8 cellular contexts compared by ENCODE assay signal in the genomic region with DNA sequence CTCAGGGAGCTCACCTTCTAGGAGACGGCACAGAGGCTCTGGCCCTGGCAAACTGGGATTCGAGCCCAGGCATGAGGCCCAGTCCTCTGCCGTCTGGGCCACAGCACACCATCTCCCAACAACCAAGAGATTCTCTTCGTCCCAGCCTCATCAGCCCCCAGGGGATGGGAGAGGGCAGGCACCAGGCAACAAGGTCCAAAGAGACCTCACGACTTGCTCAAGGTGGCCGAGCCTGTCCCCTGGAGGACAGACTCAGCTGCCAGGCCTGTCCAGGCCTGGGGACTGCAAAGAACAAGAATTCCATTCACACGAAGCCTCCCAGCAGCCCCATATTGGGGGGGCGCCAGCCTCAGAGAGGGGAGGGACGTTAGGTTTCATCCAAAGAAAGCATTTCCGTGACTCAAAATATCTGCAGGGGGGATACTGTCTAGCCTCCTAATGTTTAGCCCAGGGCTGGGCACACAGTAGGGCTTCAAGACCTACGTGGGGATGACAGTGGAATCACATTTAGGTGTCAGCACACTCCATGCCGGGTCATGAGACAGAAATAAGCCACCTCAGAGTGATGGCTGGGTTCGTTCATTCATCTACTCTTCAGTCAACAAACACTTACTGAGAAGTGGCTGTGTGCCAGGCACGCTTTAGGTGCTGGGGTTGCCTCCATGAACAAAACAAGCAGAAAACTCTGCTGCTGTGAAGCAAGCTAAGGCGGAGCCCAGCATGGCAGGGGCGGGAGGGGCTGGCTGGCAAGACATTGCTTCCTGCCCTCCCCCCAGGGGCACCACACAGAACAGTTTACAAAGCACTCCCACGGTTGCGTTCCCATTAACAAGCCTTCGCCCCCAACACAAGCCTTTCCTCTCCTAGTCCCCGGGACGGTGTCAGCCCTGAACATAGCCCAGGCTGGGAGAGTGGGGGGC. TPM values are rescaled to one million over a fixed set of nuclear protein-coding genes. Genes with fewer than 3 reads are reported as not detected.
A peak's percentile ranks its signal among the peaks of the same experiment; 100 is the strongest.
DNase-seq lines count a peak whose midpoint lies in the region; ATAC-seq and TF ChIP-seq lines count a peak whose summit lies in the region.

No MANE protein-coding gene starts in this region.

- TF ChIP-seq POLR2A in prostate gland (IDR thresholded peaks at IDR 0.05), result no peak

- TF ChIP-seq CTCF in brain (conservative IDR thresholded peaks at IDR 0.05), result no peak
- no peak for TF ChIP-seq CTCF in prostate gland (IDR thresholded peaks at IDR 0.05)

- DNase-seq in T follicular helper cell (ENCODE audit: low read depth), result peak; percentile 84
- peak; percentile 44 for DNase-seq in prostate gland (ENCODE audit: low spot score)
- no peak for DNase-seq in AG08395 (ENCODE audit: low spot score)

- H3K9me3 ChIP-seq in prostate gland, result no peaks in the 10 kb centered on the region

- H3K4me1 ChIP-seq in prostate gland (replicated peaks), result peaks cover 11% of the 10 kb centered on the region

- intact Hi-C loops in prostate gland (cut with DNase I), result no loop called here

- H3K36me3 Mint-ChIP-seq in IgD-negative memory B cell (peaks cover 1% of the 10 kb centered on the region), brain (no peaks in the 10 kb centered on the region)

- 46% methylated on average over 21 of the region's 21 CpGs for WGBS in prostate gland

- ATAC-seq in GM21717 (IDR thresholded peaks at IDR 0.05; ENCODE audit: unreplicated experiment) (no peak), HG03280 (IDR thresholded peaks at IDR 0.05; ENCODE audit: unreplicated experiment) (no peak), GM21529 (IDR thresholded peaks at IDR 0.05; ENCODE audit: unreplicated experiment) (no peak)

- H3K27ac Mint-ChIP-seq in IgD-negative memory B cell (peak overlapping the region; percentile 89 to 96 (median 91)), brain (peak overlapping the region; percentile 57 to 86 (median 78))

- H3K4me3 Mint-ChIP-seq in IgD-negative memory B cell (peak overlapping the region; percentile 80 to 93 (median 92)), brain (peak overlapping the region; percentile 37 to 76 (median 64))

- H3K4me1 Mint-ChIP-seq in IgD-negative memory B cell (peaks cover 37 to 53% (median 52%) of the 10 kb centered on the region in 3 donors), brain (peaks cover 34% of the 10 kb centered on the region)

- H3K4me3 ChIP-seq in prostate gland, result no peak overlapping the region

- H3K27me3 Mint-ChIP-seq in IgD-negative memory B cell (peaks cover 3% of the 10 kb centered on the region), brain (peaks cover 44% of the 10 kb centered on the region)

- H3K36me3 ChIP-seq in prostate gland, result no peaks in the 10 kb centered on the region

- H3K9me3 Mint-ChIP-seq in IgD-negative memory B cell (no peaks in the 10 kb centered on the region), brain (peaks cover 0 to 3% (median 0%) of the 10 kb centered on the region in 5 experiments)

- H3K27ac ChIP-seq in prostate gland, result no peak overlapping the region

- no peaks in the 10 kb centered on the region for H3K27me3 ChIP-seq in prostate gland (replicated peaks; ENCODE audit: insufficient read depth)

RNA-seq across cellular contexts. Expression of gene CARNS1, which starts 1.2 kb away (rescaled TPM):
- polyA plus RNA-seq in IgD-negative memory B cell, result 2.4 TPM
- 68.5 TPM for polyA plus RNA-seq in brain (ENCODE audit: insufficient read depth, low read depth, low replicate concordance)
- 1 to 10 TPM in 1 of 2 donors, under 1 TPM in 1; 0.91 to 1.0 TPM for total RNA-seq in prostate gland

RNA-seq across cellular contexts. Expression of gene RPS6KB2, which starts 11.6 kb away (rescaled TPM):
- polyA plus RNA-seq in IgD-negative memory B cell (65.1 TPM), brain (ENCODE audit: insufficient read depth, low read depth, low replicate concordance) (30.9 TPM)
- total RNA-seq in prostate gland, result 10 to 100 TPM; 54.5 to 72.9 TPM

RNA-seq across cellular contexts. Expression of gene TBC1D10C, which starts 12.8 kb away (rescaled TPM):
- polyA plus RNA-seq in IgD-negative memory B cell, result 341 TPM
- polyA plus RNA-seq in brain (ENCODE audit: insufficient read depth, low read depth, low replicate concordance), result 0.29 TPM
- total RNA-seq in prostate gland, result 1 to 10 TPM; 3.7 to 6.5 TPM

RNA-seq across cellular contexts. Expression of gene PPP1CA, which starts 15.0 kb away (rescaled TPM):
- polyA plus RNA-seq in IgD-negative memory B cell (546 TPM), brain (ENCODE audit: insufficient read depth, low read depth, low replicate concordance) (231 TPM)
- total RNA-seq in prostate gland, result 100 to 1,000 TPM; 168 to 215 TPM

RNA-seq across cellular contexts. Expression of gene PTPRCAP, which starts 20.8 kb away (rescaled TPM):
- polyA plus RNA-seq in IgD-negative memory B cell, result 1,093 TPM
- polyA plus RNA-seq in brain (ENCODE audit: insufficient read depth, low read depth, low replicate concordance), result 2.7 TPM
- 1 to 10 TPM; 2.9 to 5.9 TPM for total RNA-seq in prostate gland

Comparison
In these comparisons a context has a peak if more than half of its experiments do, and no peak if none do; other contexts are left out.
1. RNA of gene CARNS1, which starts 1.2 kb away (polyA plus RNA-seq): 68.5 TPM in brain (single experiment); 2.4 TPM in IgD-negative memory B cell (single experiment); every median in the first group is over 10 times any median in the second.
2. RNA of gene TBC1D10C, which starts 12.8 kb away (polyA plus RNA-seq): 341 TPM in IgD-negative memory B cell (single experiment); 0.29 TPM in brain (single experiment); every median in the first group is over 100 times any median in the second.